1 cellular context compared by ENCODE assay signal in genomic region chr2:26002617-26003310, GRCh38.
TF ChIP-seq lines count a peak whose summit lies in the region.

No MANE protein-coding gene starts in this region.

TF ChIP-seq in endothelial cell of umbilical vein, 7 proteins besides CTCF, POLR2A, EP300 and RAD21:
- TF ChIP-seq JUN (IDR thresholded peaks at IDR 0.05; ENCODE audit: borderline replicate concordance, insufficient read depth, insufficient read length, low read depth) (no peak), MYC (IDR thresholded peaks at IDR 0.05; ENCODE audit: low read depth, low read length) (no peak)
TF ChIP-seq in endothelial cell of umbilical vein: peak in this region for 0.
